ENCODE assay signal across 15 cellular contexts in the genomic region with DNA sequence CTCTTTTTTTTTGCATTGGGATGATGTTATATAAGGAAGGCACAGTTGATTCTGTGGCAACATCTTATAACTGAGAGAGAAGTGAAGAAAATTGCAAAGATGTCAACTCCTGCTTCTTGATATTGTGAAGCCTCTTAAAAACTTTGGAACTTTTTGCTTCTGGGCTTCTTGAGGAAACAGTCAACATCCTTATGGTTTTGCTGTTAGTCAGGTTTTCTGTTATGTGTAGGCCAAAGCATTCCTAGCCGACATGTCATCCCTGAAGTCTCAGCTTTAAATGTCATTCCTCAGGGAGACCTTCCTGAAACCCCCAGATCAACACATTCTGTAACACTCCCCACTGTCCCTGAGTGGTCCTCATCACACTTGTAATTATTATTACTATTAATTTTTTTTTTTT. TPM values are rescaled to one million over a fixed set of nuclear protein-coding genes. Genes with fewer than 3 reads are reported as not detected.
A peak's percentile ranks its signal among the peaks of the same experiment; 100 is the strongest.
DNase-seq lines count a peak whose midpoint lies in the region; ATAC-seq and TF ChIP-seq lines count a peak whose summit lies in the region.
"Had no signal": no experiment of that assay in that cellular context is flagged by ENCODE, and none has a peak within 500 bp of the region (broad histone marks: within the 10 kb centered on the region; RNA-seq: fewer than 3 reads in every experiment).

No MANE protein-coding gene starts in this region.

- TF ChIP-seq POLR2A in heart left ventricle (IDR thresholded peaks at IDR 0.05) = no peak
- no peak for TF ChIP-seq POLR2A in esophagus squamous epithelium (IDR thresholded peaks at IDR 0.05)
- TF ChIP-seq POLR2A in transverse colon (IDR thresholded peaks at IDR 0.05) = no peak

- no peak overlapping the region for H3K4me3 Mint-ChIP-seq in CD14-positive monocyte

- no peaks in the 10 kb centered on the region for H3K36me3 ChIP-seq in left ventricle myocardium inferior
- H3K36me3 ChIP-seq in heart left ventricle = no peaks in the 10 kb centered on the region
- no peaks in the 10 kb centered on the region for H3K36me3 ChIP-seq in esophagus squamous epithelium
- H3K36me3 ChIP-seq in transverse colon = no peaks in the 10 kb centered on the region
- H3K36me3 ChIP-seq: gastrocnemius medialis, prostate gland had no signal

- H3K4me3 ChIP-seq in left ventricle myocardium inferior (no peak overlapping the region), heart left ventricle (no peak overlapping the region), esophagus squamous epithelium (no peak overlapping the region), transverse colon (no peak overlapping the region)
- H3K4me3 ChIP-seq: dorsolateral prefrontal cortex, gastrocnemius medialis, prostate gland had no signal

- WGBS in heart left ventricle, 4 donors = 92 to 100% (median 96%) methylated on average over 1 of the region's 1 CpG
- 41 to 69% methylated on average over 1 of the region's 1 CpG for WGBS in esophagus squamous epithelium, 2 donors
- 74 to 80% methylated on average over 1 of the region's 1 CpG for WGBS in transverse colon (ENCODE audit: low coverage in 1 of 2), 2 donors

- H3K27me3 ChIP-seq in left ventricle myocardium inferior (ENCODE audit: low read depth) (no peaks in the 10 kb centered on the region), heart left ventricle (no peaks in the 10 kb centered on the region), esophagus squamous epithelium (no peaks in the 10 kb centered on the region), transverse colon (no peaks in the 10 kb centered on the region)
- H3K27me3 ChIP-seq: dorsolateral prefrontal cortex, gastrocnemius medialis had no signal

- H3K9me3 Mint-ChIP-seq in CD14-positive monocyte = no peaks in the 10 kb centered on the region

- TF ChIP-seq CTCF in left ventricle myocardium inferior (IDR thresholded peaks at IDR 0.05; ENCODE audit: borderline replicate concordance) (no peak), heart left ventricle (IDR thresholded peaks at IDR 0.05) (no peak), esophagus squamous epithelium (IDR thresholded peaks at IDR 0.05) (no peak), transverse colon (IDR thresholded peaks at IDR 0.05) (no peak), CD14-positive monocyte (IDR thresholded peaks at IDR 0.05) (no peak)

- DNase-seq in left ventricle myocardium inferior (no peak), heart left ventricle (no peak), esophagus squamous epithelium (lab: John Stamatoyannopoulos, UW) (no peak), transverse colon (no peak), CD14-positive monocyte (ENCODE audit: low spot score) (no peak)
- DNase-seq: activated CD4-positive, alpha-beta T cell treated with anti-CD3 and anti-CD28 coated beads for 1 hour; amygdala; dorsolateral prefrontal cortex; gastrocnemius medialis; KBM-7; NCI-H146; NCI-H524; T-helper 1 cell had no signal

- TF ChIP-seq EP300 in transverse colon (IDR thresholded peaks at IDR 0.05; ENCODE audit: low read depth) = no peak

- peaks cover 5% of the 10 kb centered on the region for H3K4me1 Mint-ChIP-seq in CD14-positive monocyte

- peaks cover 23% of the 10 kb centered on the region for H3K4me1 ChIP-seq in left ventricle myocardium inferior
- H3K4me1 ChIP-seq in heart left ventricle = peaks cover 0 to 19% (median 7%) of the 10 kb centered on the region in 12 donors
- peaks cover 12 to 41% (median 19%) of the 10 kb centered on the region in 3 donors for H3K4me1 ChIP-seq in esophagus squamous epithelium
- H3K4me1 ChIP-seq in transverse colon = peaks cover 0 to 36% (median 30%) of the 10 kb centered on the region in 4 donors
- H3K4me1 ChIP-seq: prostate gland had no signal

- H3K9me3 ChIP-seq in left ventricle myocardium inferior (replicated peaks) (no peaks in the 10 kb centered on the region), heart left ventricle (no peaks in the 10 kb centered on the region), esophagus squamous epithelium (no peaks in the 10 kb centered on the region), transverse colon (no peaks in the 10 kb centered on the region)
- H3K9me3 ChIP-seq: gastrocnemius medialis, prostate gland had no signal

- H3K27me3 Mint-ChIP-seq in CD14-positive monocyte (ENCODE audit: low read depth in 3 of 3) = peaks cover 0 to 5% (median 5%) of the 10 kb centered on the region in 3 donors

- no peaks in the 10 kb centered on the region for H3K36me3 Mint-ChIP-seq in CD14-positive monocyte

- intact Hi-C loops in left ventricle myocardium inferior (cut with micrococcal nuclease) (loop anchor here (10.0 kb wide), 1 partner anchor 53 kb away; no protein-coding TSS in a partner anchor), heart left ventricle (cut with DNase I) (no loop called here), esophagus squamous epithelium (cut with DNase I) (no loop called here), transverse colon (cut with DNase I; ENCODE audit: low total_unique reads) (no loop called here), CD14-positive monocyte (cut with micrococcal nuclease) (no loop called here)

- in situ Hi-C loops in transverse colon (cut with MboI; ENCODE audit: low pct_ligation_motif_present in 1 of 4, low pct_unique_long_range_greater_than_20kb in 1 of 4, low sequenced_read_pairs in 3 of 4) = no loop called here

- H3K27ac ChIP-seq in left ventricle myocardium inferior (replicated peaks) (peak overlapping the region; percentile 44), heart left ventricle (no peak overlapping the region), esophagus squamous epithelium (peak overlapping the region in 3 of 4 donors; percentile 52 to 87 (median 85)), transverse colon (peak overlapping the region in 3 of 4 donors; percentile 73 to 82 (median 81))
- H3K27ac ChIP-seq: dorsolateral prefrontal cortex, prostate gland had no signal

- ATAC-seq in heart left ventricle = no peak
- no peak for ATAC-seq in activated CD4-positive, CD25-positive, alpha-beta regulatory T cell treated with anti-CD3 and anti-CD28 coated beads, Interleukin-2, amount 50 U/mL, for 24 hours

- no peak overlapping the region for H3K27ac Mint-ChIP-seq in CD14-positive monocyte

RNA-seq across cellular contexts. Expression of a gene that starts 12.6 kb away (rescaled TPM):
- total RNA-seq in left ventricle myocardium inferior = 0.44 TPM
- total RNA-seq in heart left ventricle = under 1 TPM in 2 of 9 donors, not detected in 7; 0.51 to 0.96 TPM
- under 1 TPM; 0.18 to 0.46 TPM for polyA plus RNA-seq in heart left ventricle
- total RNA-seq in esophagus squamous epithelium = 1 to 10 TPM in 1 of 4 donors, not detected in 3; 3.6 TPM
- total RNA-seq in transverse colon = not detected
- not detected for polyA plus RNA-seq in CD14-positive monocyte
- total RNA-seq: gastrocnemius medialis, prostate gland had no signal

RNA-seq across cellular contexts. Expression of a gene that starts 20.3 kb away (rescaled TPM):
- total RNA-seq in left ventricle myocardium inferior (20.1 TPM), heart left ventricle (10 to 100 TPM; 10.9 to 35.3 (median 15.4) TPM), esophagus squamous epithelium (1,000 to 10,000 TPM in 1 of 4 donors, 100 to 1,000 TPM in 3; 311 to 1,013 (median 406) TPM), transverse colon (1 to 10 TPM; 1.5 to 5.4 (median 3.3) TPM)
- polyA plus RNA-seq in heart left ventricle (10 to 100 TPM; 11.3 to 15.6 TPM), CD14-positive monocyte (not detected)

RNA-seq across cellular contexts. Expression of a gene that starts 21.0 kb away (rescaled TPM):
- 46.3 TPM for total RNA-seq in left ventricle myocardium inferior
- 10 to 100 TPM; 19.2 to 69.0 (median 40.9) TPM for total RNA-seq in heart left ventricle
- 10 to 100 TPM; 41.1 to 61.7 TPM for polyA plus RNA-seq in heart left ventricle
- 10 to 100 TPM; 30.6 to 76.8 (median 43.3) TPM for total RNA-seq in esophagus squamous epithelium
- 10 to 100 TPM in 3 of 4 donors, 1 to 10 TPM in 1; 7.2 to 26.2 (median 16.3) TPM for total RNA-seq in transverse colon
- polyA plus RNA-seq in CD14-positive monocyte = 1 to 10 TPM; 2.5 to 2.8 TPM

RNA-seq across cellular contexts. Expression of a gene that starts 41.0 kb away (rescaled TPM):
- total RNA-seq in left ventricle myocardium inferior (32.2 TPM), heart left ventricle (10 to 100 TPM; 21.9 to 46.5 (median 28.9) TPM), esophagus squamous epithelium (10 to 100 TPM; 10.5 to 16.5 (median 13.7) TPM), transverse colon (10 to 100 TPM in 2 of 4 donors, 1 to 10 TPM in 2; 2.8 to 22.7 (median 9.0) TPM)
- polyA plus RNA-seq in heart left ventricle (10 to 100 TPM; 23.6 to 29.0 TPM), CD14-positive monocyte (10 to 100 TPM; 14.6 to 14.7 TPM)

RNA-seq across cellular contexts. Expression of a gene that starts 51.2 kb away (rescaled TPM):
- total RNA-seq in left ventricle myocardium inferior (97.0 TPM), heart left ventricle (100 to 1,000 TPM in 6 of 9 donors, 10 to 100 TPM in 3; 77.2 to 180 (median 104) TPM), esophagus squamous epithelium (100 to 1,000 TPM; 167 to 256 (median 216) TPM), transverse colon (100 to 1,000 TPM; 176 to 395 (median 269) TPM)
- polyA plus RNA-seq in heart left ventricle (100 to 1,000 TPM in 1 of 2 donors, 10 to 100 TPM in 1; 57.1 to 118 TPM), CD14-positive monocyte (100 to 1,000 TPM; 287 to 301 TPM)

Comparison
In these comparisons a context has a peak if more than half of its experiments do, and no peak if none do; other contexts are left out.
1. H3K27ac ChIP-seq: peak in left ventricle myocardium inferior (single experiment), esophagus squamous epithelium (3 of 4) and transverse colon (3 of 4); none in heart left ventricle (0 of 12).
2. RNA of a gene that starts 20.3 kb away (total RNA-seq): 311 to 1,013 TPM in esophagus squamous epithelium; 20.1 TPM in left ventricle myocardium inferior (single experiment), 10.9 to 35.3 TPM in heart left ventricle and 1.5 to 5.4 TPM in transverse colon; every median in the first group is over 4 times any median in the second.